Comparison of ENCODE assay signal across 13 cellular contexts in genomic region chr2:98467082-98467536, GRCh38. TPM values are rescaled to one million over a fixed set of nuclear protein-coding genes. Genes with fewer than 3 reads are reported as not detected.
DNase-seq lines count a peak whose midpoint lies in the region; ATAC-seq, FAIRE-seq and TF ChIP-seq lines count a peak whose summit lies in the region.
"Had no signal": no experiment of that assay in that cellular context is flagged by ENCODE, and none has a peak within 500 bp of the region (broad histone marks: within the 10 kb centered on the region; RNA-seq: fewer than 3 reads in every experiment).

No MANE protein-coding gene starts in this region.

- no peak for TF ChIP-seq POLR2A in H1 (IDR thresholded peaks at IDR 0.05; ENCODE audit: control extremely low read depth in 1 of 2, low read depth in 2 of 2, low read length in 2 of 2)

- H3K4me3 Mint-ChIP-seq in T-helper 2 cell treated with Interferon-gamma antibody and Interleukin-4, amounts not matched to agents 5 μg/mL and 100 μg/mL, for 36 hours, result peak overlapping the region; percentile 82
- peak overlapping the region; percentile 78 for H3K4me3 Mint-ChIP-seq in stimulated activated naive CD8-positive, alpha-beta T cell treated with anti-CD3 and anti-CD28 coated beads, Interleukin-15, Interleukin-2, amounts not matched to agents 100 ng/mL and 50 ng/mL, for 24 hours
- H3K4me3 Mint-ChIP-seq: WTC11 had no signal

- H3K4me1 ChIP-seq in H1 (replicated peaks in 1 of 4; ENCODE audit: control insufficient read depth in 3 of 4, insufficient read depth in 4 of 4, low read length in 3 of 4), result peaks cover 16 to 21% (median 19%) of the 10 kb centered on the region in 4 experiments

- no peak for TF ChIP-seq RAD21 in H1 (IDR thresholded peaks at IDR 0.05 in 1 of 2, conservative IDR thresholded peaks at IDR 0.05 in 1 of 2; ENCODE audit: low read depth in 2 of 2, low read length in 2 of 2)

- 92% methylated on average over 11 of the region's 11 CpGs; no CpG with 5 or more reads in 1 of the 2 experiments for WGBS in H1 (ENCODE audit: extremely low coverage in 1 of 2, insufficient coverage in 1 of 2, insufficient read length in 1 of 2, insufficient replicate concordance in 2 of 2, low coverage in 1 of 2, low lambda C conversion rate in 2 of 2, missing lambda C conversion rate in 1 of 2), 2 experiments

- no peak overlapping the region for H2BK120ac ChIP-seq in H1 (replicated peaks; ENCODE audit: low read depth, low read length)

- H3K36me3 ChIP-seq in H1 (ENCODE audit: control insufficient read depth in 2 of 4, insufficient read depth in 4 of 4, low read length in 3 of 4), result no peaks in the 10 kb centered on the region
- H3K36me3 ChIP-seq: SJSA1 had no signal

- no peak overlapping the region for H3K9ac ChIP-seq in H1 (replicated peaks in 1 of 4; ENCODE audit: extremely low read depth in 1 of 4, low read depth in 3 of 4, low read length in 3 of 4)

- no peak overlapping the region for H3K56ac ChIP-seq in H1 (replicated peaks; ENCODE audit: insufficient read length, low read depth, low read length)

- TF ChIP-seq EP300 in H1 (IDR thresholded peaks at IDR 0.05; ENCODE audit: borderline replicate concordance in 1 of 2, low read depth in 2 of 2, low read length in 2 of 2), result no peak

- H3K14ac ChIP-seq in H1 (ENCODE audit: insufficient read length), result no peak overlapping the region

- H3K36me3 Mint-ChIP-seq in T-helper 2 cell treated with Interferon-gamma antibody and Interleukin-4, amounts not matched to agents 5 μg/mL and 100 μg/mL, for 36 hours (ENCODE audit: low read depth), result peaks cover 50% of the 10 kb centered on the region
- H3K36me3 Mint-ChIP-seq in stimulated activated naive CD8-positive, alpha-beta T cell treated with anti-CD3 and anti-CD28 coated beads, Interleukin-15, Interleukin-2, amounts not matched to agents 100 ng/mL and 50 ng/mL, for 24 hours (ENCODE audit: low read depth), result peaks cover 9% of the 10 kb centered on the region

- H3K27me3 ChIP-seq in H1 (replicated peaks in 1 of 4; ENCODE audit: control insufficient read depth in 3 of 4, extremely low read depth in 1 of 4, insufficient read depth in 3 of 4, low read length in 3 of 4), result no peaks in the 10 kb centered on the region
- H3K27me3 ChIP-seq: SJSA1 had no signal

- no peak overlapping the region for H2BK5ac ChIP-seq in H1 (ENCODE audit: low read depth, low read length)

- H2AK5ac ChIP-seq in H1 (ENCODE audit: low read depth, low read length), result 0 out of 2 replicates have a peak overlapping the region, but pooled peaks have one; percentile 24

- no peak overlapping the region; the same call in 1 of the 2 replicates for H2BK12ac ChIP-seq in H1 (ENCODE audit: low read depth, low read length)

- no peak overlapping the region for H4K91ac ChIP-seq in H1 (replicated peaks; ENCODE audit: insufficient read length, low read length)

- H4K5ac ChIP-seq in H1 (ENCODE audit: insufficient read length, low read depth, low read length), result no peak overlapping the region

- POLR2A ChIA-PET in H1 (lab: Charles Lee; ENCODE audit: partially characterized antibody), result no interaction called here

- FAIRE-seq in H1 (lab: Jason Lieb, UNC), result no peak

- peaks cover 0 to 86% of the 10 kb centered on the region in 2 experiments; a peak in 3 of 4 replicates for H3K79me2 ChIP-seq in H1 (ENCODE audit: control insufficient read depth in 1 of 2, insufficient read depth in 2 of 2, low read length in 2 of 2)

- H3K23ac ChIP-seq in H1 (ENCODE audit: insufficient read length), result no peak overlapping the region

- no peaks in the 10 kb centered on the region for H3K9me3 ChIP-seq in H1 (ENCODE audit: insufficient read depth in 2 of 2, low read depth in 1 of 2, low read length in 1 of 2)
- H3K9me3 ChIP-seq: SJSA1 had no signal

- no peak for ATAC-seq in HG02938 (IDR thresholded peaks at IDR 0.05; ENCODE audit: unreplicated experiment)
- ATAC-seq: WTC11 had no signal

- no peak overlapping the region for H2AFZ ChIP-seq in H1 (ENCODE audit: low read length)

- peaks cover 25% of the 10 kb centered on the region for H3K79me1 ChIP-seq in H1 (ENCODE audit: low read depth, low read length)

- H3K18ac ChIP-seq in H1 (ENCODE audit: extremely low read depth, low read length), result no peak overlapping the region

- no peak overlapping the region; the same call in 1 of the 2 replicates for H2BK15ac ChIP-seq in H1 (ENCODE audit: low read length)

- H3K23me2 ChIP-seq in H1 (ENCODE audit: low read depth, low read length), result no peaks in the 10 kb centered on the region

- no peak for TF ChIP-seq CTCF in H1 (IDR thresholded peaks at IDR 0.05; ENCODE audit: control extremely low read depth in 1 of 3, insufficient read depth in 1 of 3, low read depth in 1 of 3, low read length in 3 of 3)

- H3K4ac ChIP-seq in H1 (replicated peaks; ENCODE audit: insufficient read length, low read depth, low read length), result no peak overlapping the region

- no peak overlapping the region for H2BK20ac ChIP-seq in H1 (ENCODE audit: low read length)

- DNase-seq in activated CD8-positive, alpha-beta memory T cell treated with anti-CD3 and anti-CD28 coated beads, Interleukin-2, amount 50 U/mL, for 48 hours, result peak; percentile 55
- DNase-seq in activated CD8-positive, alpha-beta memory T cell treated with anti-CD3 and anti-CD28 coated beads, Interleukin-2, amount 50 U/mL, for 4 hours, result no peak
- DNase-seq in T-helper 2 cell treated with Interferon-gamma antibody and Interleukin-4, amounts not matched to agents 5 μg/mL and 100 μg/mL, for 36 hours (ENCODE audit: low spot score), result no peak
- DNase-seq in H1 (ENCODE audit: low read depth in 1 of 2, low spot score in 2 of 2), result no peak
- no peak for DNase-seq in DMS79 (lab: John Stamatoyannopoulos, UW)
- DNase-seq in dedifferentiated amniotic fluid mesenchymal stem cell (ENCODE audit: extremely low spot score), result no peak
- DNase-seq: hippocampal formation; nucleus accumbens; stimulated activated CD4-positive, alpha-beta T cell treated with anti-CD3 and anti-CD28 coated beads, Interleukin-12 subunit alpha, Interleukin-12 subunit beta, amount 100 ng/mL, for 4 hours had no signal

- H3K9me3 Mint-ChIP-seq in T-helper 2 cell treated with Interferon-gamma antibody and Interleukin-4, amounts not matched to agents 5 μg/mL and 100 μg/mL, for 36 hours, result no peaks in the 10 kb centered on the region
- H3K9me3 Mint-ChIP-seq in stimulated activated naive CD8-positive, alpha-beta T cell treated with anti-CD3 and anti-CD28 coated beads, Interleukin-15, Interleukin-2, amounts not matched to agents 100 ng/mL and 50 ng/mL, for 24 hours, result no peaks in the 10 kb centered on the region
- H3K9me3 Mint-ChIP-seq: WTC11 had no signal

- CTCF ChIA-PET in H1 (lab: Charles Lee; ENCODE audit: partially characterized antibody), result interaction anchor here (0.9 to 1.4 kb wide), 3 partner anchors 9 to 54 kb away, joined by 3 to 4 read pairs (median 3); no protein-coding TSS in a partner anchor

- H4K20me1 ChIP-seq in H1 (replicated peaks in 1 of 2; ENCODE audit: control insufficient read depth in 1 of 2, insufficient read depth in 2 of 2, low read length in 2 of 2), result peaks cover 6 to 15% of the 10 kb centered on the region in 2 experiments

- H3K27ac Mint-ChIP-seq in T-helper 2 cell treated with Interferon-gamma antibody and Interleukin-4, amounts not matched to agents 5 μg/mL and 100 μg/mL, for 36 hours, result peak overlapping the region; percentile 98
- H3K27ac Mint-ChIP-seq in stimulated activated naive CD8-positive, alpha-beta T cell treated with anti-CD3 and anti-CD28 coated beads, Interleukin-15, Interleukin-2, amounts not matched to agents 100 ng/mL and 50 ng/mL, for 24 hours, result peak overlapping the region; percentile 98
- H3K27ac Mint-ChIP-seq: WTC11 had no signal

- no peaks in the 10 kb centered on the region for H3K27me3 Mint-ChIP-seq in T-helper 2 cell treated with Interferon-gamma antibody and Interleukin-4, amounts not matched to agents 5 μg/mL and 100 μg/mL, for 36 hours (ENCODE audit: low read depth)
- no peaks in the 10 kb centered on the region for H3K27me3 Mint-ChIP-seq in stimulated activated naive CD8-positive, alpha-beta T cell treated with anti-CD3 and anti-CD28 coated beads, Interleukin-15, Interleukin-2, amounts not matched to agents 100 ng/mL and 50 ng/mL, for 24 hours

- no peak overlapping the region for H3K27ac ChIP-seq in H1 (ENCODE audit: low read depth, low read length)
- H3K27ac ChIP-seq: SJSA1 had no signal

- peaks cover 82% of the 10 kb centered on the region for H3K4me1 Mint-ChIP-seq in T-helper 2 cell treated with Interferon-gamma antibody and Interleukin-4, amounts not matched to agents 5 μg/mL and 100 μg/mL, for 36 hours (ENCODE audit: low read depth)
- H3K4me1 Mint-ChIP-seq in stimulated activated naive CD8-positive, alpha-beta T cell treated with anti-CD3 and anti-CD28 coated beads, Interleukin-15, Interleukin-2, amounts not matched to agents 100 ng/mL and 50 ng/mL, for 24 hours (ENCODE audit: low read depth), result peaks cover 94% of the 10 kb centered on the region

- H4K8ac ChIP-seq in H1 (ENCODE audit: extremely low read depth, insufficient read depth, low read length), result no peak overlapping the region

- H3K4me3 ChIP-seq in H1 (ENCODE audit: extremely low read depth in 1 of 4, insufficient read depth in 2 of 4, low read depth in 3 of 4, low read length in 4 of 4), result no peak overlapping the region
- H3K4me3 ChIP-seq: SJSA1 had no signal

- no peak overlapping the region for H3K4me2 ChIP-seq in H1 (ENCODE audit: insufficient read depth in 1 of 2, low read depth in 2 of 2, low read length in 2 of 2)

TF ChIP-seq in H1, 55 proteins besides CTCF, POLR2A, EP300 and RAD21:
- TF ChIP-seq SRF (IDR thresholded peaks at IDR 0.05; ENCODE audit: low read depth, low read length), result no peak
- no peak for TF ChIP-seq RNF2 (IDR thresholded peaks at IDR 0.05; ENCODE audit: borderline replicate concordance, low read depth, low read length, missing control alignments, poor library complexity, severe bottlenecking)

RNA-seq across cellular contexts. Expression of gene INPP4A, which starts 22.5 kb away (rescaled TPM):
- total RNA-seq in H1 (2021; fragmentation: NEBNext Ultra II Directional; extraction: Animal tissue kit (Norgen Biotek cat#: 25700)), result 34.3 and 36.4 TPM in 2 replicates
- polyA plus RNA-seq in H1 (2011; rRNA removed), result 25.6 and 38.6 TPM in 2 replicates
- 32.2 TPM for polyA plus RNA-seq in H1 (2011; cell fraction: cytosol; rRNA removed)
- 100 TPM for polyA plus RNA-seq in H1 (2011; cell fraction: nucleus; rRNA removed)
- polyA plus RNA-seq in H1 (2012, experiment 1 of 2), result 21.4 to 36.6 TPM (median 30.9 TPM) in 4 replicates
- 5.1 TPM for polyA plus RNA-seq in H1 (2012, experiment 2 of 2)
- polyA plus RNA-seq in H1 (2013, experiment 1 of 2), result 8.9 TPM
- 8.7 TPM for polyA plus RNA-seq in H1 (2013, experiment 2 of 2)
- 112 and 124 TPM in 2 replicates for polyA minus RNA-seq in H1 (2011; rRNA and poly(A)+ RNA removed)
- 55.2 TPM for polyA minus RNA-seq in H1 (2011; cell fraction: cytosol; rRNA and poly(A)+ RNA removed)
- 97.0 TPM for polyA minus RNA-seq in H1 (2011; cell fraction: nucleus; rRNA and poly(A)+ RNA removed)
